In the genomic region with DNA sequence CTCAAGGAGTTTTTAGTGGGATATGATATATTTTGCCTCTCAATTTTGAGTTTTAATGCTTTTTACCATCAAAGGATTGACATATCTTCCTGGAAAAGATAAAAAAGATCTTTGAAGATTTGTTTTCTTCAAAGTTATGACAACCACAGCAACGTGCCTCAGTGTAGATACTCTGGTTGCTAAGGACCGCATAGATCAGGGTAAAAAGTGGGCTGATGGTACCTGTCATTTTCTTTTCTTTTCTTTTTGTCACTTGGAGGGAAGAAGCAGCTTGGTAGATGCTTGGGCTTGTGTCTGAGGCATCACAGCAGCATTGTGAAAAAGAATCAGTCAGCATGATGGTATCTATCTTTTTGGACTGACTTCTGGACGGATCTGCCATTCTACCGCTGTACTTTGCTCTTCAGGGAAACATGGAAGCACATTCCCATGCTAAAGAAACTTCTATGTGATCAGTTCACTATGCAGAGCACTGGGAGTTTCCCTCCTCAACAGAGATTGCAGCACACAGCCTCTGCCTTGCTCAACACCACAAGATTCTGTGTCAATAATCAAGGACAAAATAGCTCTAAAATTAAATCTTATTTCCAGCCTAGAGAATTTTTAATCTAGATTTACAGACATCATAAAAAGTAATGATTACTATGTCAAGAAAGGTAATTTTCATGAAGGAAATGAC, we compare ENCODE assay signal across 8 cellular contexts. TPM values are rescaled to one million over a fixed set of nuclear protein-coding genes. Genes with fewer than 3 reads are reported as not detected.
DNase-seq lines count a peak whose midpoint lies in the region; ATAC-seq and TF ChIP-seq lines count a peak whose summit lies in the region.

No MANE protein-coding gene starts in this region.

- POLR2A ChIA-PET in MCF 10A (lab: Yijun Ruan, JAX), result interaction anchor here (0.6 to 3.1 kb wide), 12 partner anchors 9 to 282 kb away, joined by 3 to 21 read pairs (median 4); no protein-coding TSS in a partner anchor

- H3K4me2 ChIP-seq in mammary epithelial cell (ENCODE audit: insufficient read depth, low read depth, low read length), result no peak overlapping the region

- H3K27me3 Mint-ChIP-seq in MCF 10A (ENCODE audit: insufficient read depth, unreplicated experiment), result no peaks in the 10 kb centered on the region
- H3K27me3 Mint-ChIP-seq in activated CD8-positive, alpha-beta memory T cell treated with anti-CD3 and anti-CD28 coated beads, Interleukin-2, amount 10 ng/mL, durations not matched to agents 7 days and 5 days, result no peaks in the 10 kb centered on the region
- H3K27me3 Mint-ChIP-seq in mesothelial cell of epicardium (ENCODE audit: low read depth), result no peaks in the 10 kb centered on the region

- H3K9ac ChIP-seq in mammary epithelial cell (ENCODE audit: insufficient read depth, low read length), result no peak overlapping the region

- no peaks in the 10 kb centered on the region for H3K36me3 ChIP-seq in mammary epithelial cell (ENCODE audit: insufficient read depth, low read length)
- no peaks in the 10 kb centered on the region for H3K36me3 ChIP-seq in ascending aorta
- H3K36me3 ChIP-seq in left lung, result no peaks in the 10 kb centered on the region
- H3K36me3 ChIP-seq in aorta (ENCODE audit: control insufficient read depth in 1 of 2, insufficient read depth in 2 of 2, low read length in 1 of 2), result no peaks in the 10 kb centered on the region

- H3K9me3 Mint-ChIP-seq in MCF 10A (ENCODE audit: unreplicated experiment), result no peaks in the 10 kb centered on the region
- no peaks in the 10 kb centered on the region for H3K9me3 Mint-ChIP-seq in activated CD8-positive, alpha-beta memory T cell treated with anti-CD3 and anti-CD28 coated beads, Interleukin-2, amount 10 ng/mL, durations not matched to agents 7 days and 5 days (ENCODE audit: low read depth)
- H3K9me3 Mint-ChIP-seq in mesothelial cell of epicardium, result no peaks in the 10 kb centered on the region

- CTCF ChIA-PET in MCF 10A (lab: Yijun Ruan, JAX) (interaction anchor here (0.6 to 1.8 kb wide), 5 partner anchors 9 to 145 kb away, joined by 3 to 5 read pairs (median 3); no protein-coding TSS in a partner anchor), mammary epithelial cell (lab: Charles Lee; ENCODE audit: low non-redundant PET) (interaction anchor here (0.9 kb wide), 1 partner anchor 10 kb away, joined by 9 read pairs; no protein-coding TSS in a partner anchor)
- CTCF ChIA-PET in activated CD8-positive, alpha-beta memory T cell treated with anti-CD3 and anti-CD28 coated beads, Interleukin-2, amount 10 ng/mL, durations not matched to agents 7 days and 5 days (lab: Charles Lee), result interaction anchor here (1.4 kb wide), 1 partner anchor 22 kb away, joined by 3 read pairs; no protein-coding TSS in a partner anchor

- ATAC-seq in left lung (peak; percentile 85), aorta (ENCODE audit: low FRiP score) (peak; percentile 68)
- no peak for ATAC-seq in activated CD8-positive, alpha-beta memory T cell treated with anti-CD3 and anti-CD28 coated beads, Interleukin-2, amount 10 ng/mL, durations not matched to agents 7 days and 5 days

- WGBS in mammary epithelial cell (ENCODE audit: low coverage, missing lambda C conversion rate), result 93% methylated on average over 4 of the region's 4 CpGs
- 70 to 75% methylated on average over 4 of the region's 4 CpGs for WGBS in aorta, 2 donors

- H3K4me1 Mint-ChIP-seq in MCF 10A (ENCODE audit: insufficient read depth, unreplicated experiment) (peaks cover 32% of the 10 kb centered on the region), mesothelial cell of epicardium (peaks cover 16% of the 10 kb centered on the region)
- peaks cover 22% of the 10 kb centered on the region for H3K4me1 Mint-ChIP-seq in activated CD8-positive, alpha-beta memory T cell treated with anti-CD3 and anti-CD28 coated beads, Interleukin-2, amount 10 ng/mL, durations not matched to agents 7 days and 5 days

- peak overlapping the region; percentile 30 for H3K4me3 Mint-ChIP-seq in MCF 10A (ENCODE audit: unreplicated experiment)
- no peak overlapping the region for H3K4me3 Mint-ChIP-seq in activated CD8-positive, alpha-beta memory T cell treated with anti-CD3 and anti-CD28 coated beads, Interleukin-2, amount 10 ng/mL, durations not matched to agents 7 days and 5 days
- H3K4me3 Mint-ChIP-seq in mesothelial cell of epicardium, result no peak overlapping the region

- H3K4me3 ChIP-seq in mammary epithelial cell (replicated peaks in 1 of 3; ENCODE audit: insufficient read depth in 1 of 3, low read depth in 2 of 3, low read length in 3 of 3), result no peak overlapping the region
- no peak overlapping the region for H3K4me3 ChIP-seq in ascending aorta
- no peak overlapping the region for H3K4me3 ChIP-seq in left lung
- H3K4me3 ChIP-seq in aorta (ENCODE audit: low read length in 2 of 2), result no peak overlapping the region

- no peaks in the 10 kb centered on the region for H3K9me3 ChIP-seq in mammary epithelial cell (replicated peaks; ENCODE audit: insufficient read depth, low read length)
- H3K9me3 ChIP-seq in ascending aorta, result no peaks in the 10 kb centered on the region
- H3K9me3 ChIP-seq in left lung, result no peaks in the 10 kb centered on the region
- no peaks in the 10 kb centered on the region for H3K9me3 ChIP-seq in aorta (ENCODE audit: control insufficient read depth, low read length)

- H3K27ac Mint-ChIP-seq in MCF 10A (ENCODE audit: low read depth, unreplicated experiment), result peak overlapping the region; percentile 93
- H3K27ac Mint-ChIP-seq in activated CD8-positive, alpha-beta memory T cell treated with anti-CD3 and anti-CD28 coated beads, Interleukin-2, amount 10 ng/mL, durations not matched to agents 7 days and 5 days, result no peak overlapping the region
- H3K27ac Mint-ChIP-seq in mesothelial cell of epicardium, result no peak overlapping the region

- in situ Hi-C loops in mammary epithelial cell (cut with MboI; ENCODE audit: low sequenced_read_pairs in 2 of 2), result no loop called here

- H3K79me2 ChIP-seq in mammary epithelial cell (ENCODE audit: insufficient read depth, low read length), result no peaks in the 10 kb centered on the region

- no peak overlapping the region for H3K27ac ChIP-seq in mammary epithelial cell (ENCODE audit: insufficient read depth, low read depth, low read length)
- peak overlapping the region; percentile 54 to 71 for H3K27ac ChIP-seq in ascending aorta
- peak overlapping the region; percentile 67 to 91 for H3K27ac ChIP-seq in left lung
- peak overlapping the region in 1 of 2 donors; percentile 79 for H3K27ac ChIP-seq in aorta (ENCODE audit: low read depth in 1 of 2, low read length in 2 of 2)

- no peaks in the 10 kb centered on the region for H4K20me1 ChIP-seq in mammary epithelial cell (ENCODE audit: insufficient read depth, low read length)

- DNase-seq in MCF 10A (ENCODE audit: unreplicated experiment), result peak; percentile 77
- DNase-seq in mammary epithelial cell, result no peak
- DNase-seq in ascending aorta (ENCODE audit: low spot score in 2 of 2), result peak in 1 of 2 donors; percentile 78
- peak in 1 of 2 donors; percentile 61 for DNase-seq in left lung
- DNase-seq in aorta, result peak in 1 of 2 donors; percentile 71
- no peak for DNase-seq in activated CD8-positive, alpha-beta memory T cell treated with anti-CD3 and anti-CD28 coated beads, Interleukin-2, amount 10 ng/mL, durations not matched to agents 7 days and 5 days
- no peak for DNase-seq in mesothelial cell of epicardium (ENCODE audit: low spot score in 2 of 2, unreplicated experiment in 2 of 2)
- no peak for DNase-seq in GF-D8 (lab: John Stamatoyannopoulos, UW)

- dilution Hi-C loops in mammary epithelial cell (cut with HindIII; ENCODE audit: low sequenced_read_pairs), result no loop called here

- TF ChIP-seq CTCF in MCF 10A (IDR thresholded peaks at IDR 0.05; ENCODE audit: unreplicated experiment), result no peak
- TF ChIP-seq CTCF in mammary epithelial cell (conservative IDR thresholded peaks at IDR 0.05 in 1 of 2, IDR thresholded peaks at IDR 0.05 in 1 of 2; ENCODE audit: extremely low read depth in 1 of 2, insufficient read depth in 1 of 2, low read depth in 1 of 2, low read length in 2 of 2), result no peak
- no peak for TF ChIP-seq CTCF in ascending aorta (IDR thresholded peaks at IDR 0.05)
- TF ChIP-seq CTCF in left lung (IDR thresholded peaks at IDR 0.05), result no peak
- no peak for TF ChIP-seq CTCF in mesothelial cell of epicardium (IDR thresholded peaks at IDR 0.05; ENCODE audit: unreplicated experiment)

- no TSS peak for BruUV-seq in MCF 10A (replicated peaks; lab: Mats Ljungman, UMichigan)
- BruUV-seq in mammary epithelial cell (replicated peaks; lab: Mats Ljungman, UMichigan), result no TSS peak

- H3K4me1 ChIP-seq in mammary epithelial cell (ENCODE audit: insufficient read depth, low read length) (peaks cover 34% of the 10 kb centered on the region), ascending aorta (peaks cover 7 to 15% of the 10 kb centered on the region in 2 donors), left lung (peaks cover 0 to 46% of the 10 kb centered on the region in 2 donors), aorta (ENCODE audit: control insufficient read depth in 1 of 2, insufficient read depth in 2 of 2, low read length in 2 of 2) (peaks cover 0 to 4% of the 10 kb centered on the region in 2 donors)

- H3K27me3 ChIP-seq in mammary epithelial cell (ENCODE audit: insufficient read depth, low read length) (no peaks in the 10 kb centered on the region), ascending aorta (no peaks in the 10 kb centered on the region), left lung (no peaks in the 10 kb centered on the region), aorta (ENCODE audit: control insufficient read depth in 1 of 2, insufficient read depth in 2 of 2, low read length in 1 of 2) (no peaks in the 10 kb centered on the region)

- intact Hi-C loops in MCF 10A (cut with micrococcal nuclease), result loop anchor here (2.0 to 5.0 kb wide), 2 partner anchors 85 to 194 kb away; no protein-coding TSS in a partner anchor
- intact Hi-C loops in mammary epithelial cell (cut with micrococcal nuclease), result loop anchor here (5.0 kb wide), 1 partner anchor 195 kb away; no protein-coding TSS in a partner anchor
- intact Hi-C loops in ascending aorta (cut with DNase I), result loop anchor here (2.0 to 10.0 kb wide), 3 partner anchors 196 to 532 kb away; no protein-coding TSS in a partner anchor
- intact Hi-C loops in left lung (cut with DNase I), result no loop called here
- intact Hi-C loops in aorta (cut with DNase I), result loop anchor here (5.0 to 10.0 kb wide), 4 partner anchors 140 to 452 kb away; no protein-coding TSS in a partner anchor

- H3K36me3 Mint-ChIP-seq in MCF 10A (ENCODE audit: insufficient read depth, unreplicated experiment) (no peaks in the 10 kb centered on the region), mesothelial cell of epicardium (no peaks in the 10 kb centered on the region)
- peaks cover 4% of the 10 kb centered on the region for H3K36me3 Mint-ChIP-seq in activated CD8-positive, alpha-beta memory T cell treated with anti-CD3 and anti-CD28 coated beads, Interleukin-2, amount 10 ng/mL, durations not matched to agents 7 days and 5 days

- H2AFZ ChIP-seq in mammary epithelial cell (ENCODE audit: low read depth, low read length), result no peak overlapping the region

RNA-seq across cellular contexts. Expression of gene SGK1, which starts 54.8 kb away (rescaled TPM):
- total RNA-seq in MCF 10A (2022) (20.8 and 30.8 TPM in 2 replicates), mammary epithelial cell (100 to 1,000 TPM in 1 of 2 donors, 10 to 100 TPM in 1; 84.5 to 755 TPM), ascending aorta (200 TPM), left lung (100 to 1,000 TPM; 154 to 236 TPM), aorta (100 to 1,000 TPM in 1 of 2 donors, 10 to 100 TPM in 1; 89.7 to 122 TPM), mesothelial cell of epicardium (39.5 to 45.6 TPM (median 44.5 TPM) in 3 replicates)
- polyA plus RNA-seq in mammary epithelial cell (130 TPM), aorta (100 to 1,000 TPM in 1 of 2 donors, 10 to 100 TPM in 1; 11.3 to 150 TPM)
- 255 TPM for polyA minus RNA-seq in mammary epithelial cell
- total RNA-seq in activated CD8-positive, alpha-beta memory T cell treated with anti-CD3 and anti-CD28 coated beads, Interleukin-2, amount 10 ng/mL, durations not matched to agents 7 days and 5 days, result 10 to 100 TPM; 14.8 to 36.5 TPM

Comparison
In these comparisons a context has a peak if more than half of its experiments do, and no peak if none do; other contexts are left out.
1. intact Hi-C loops: an anchor here in MCF 10A (2.0 to 5.0 kb wide), mammary epithelial cell (5.0 kb wide), ascending aorta (2.0 to 10.0 kb wide) and aorta (5.0 to 10.0 kb wide); none called in left lung.